ENCODE assay signal across 7 cellular contexts in the genomic region with DNA sequence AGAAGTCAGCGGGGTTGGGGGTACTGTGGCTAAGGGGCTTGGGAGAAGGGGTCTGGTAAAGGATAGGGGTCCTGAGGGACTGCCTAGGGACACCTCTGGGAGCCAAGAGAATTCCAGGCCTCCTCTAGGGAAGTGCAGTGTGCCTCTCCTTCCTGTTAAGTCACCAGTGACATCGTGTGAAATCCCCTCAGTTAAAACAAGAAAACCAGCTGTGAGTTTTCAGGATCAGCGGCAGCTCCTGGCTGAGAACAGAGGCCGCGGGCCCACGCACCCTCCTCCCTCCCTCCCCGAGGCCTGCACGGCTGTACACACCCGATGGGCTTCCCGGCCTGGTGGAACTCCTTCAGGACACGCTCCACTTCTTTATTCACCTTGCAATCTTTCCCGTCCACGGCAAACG.
DNase-seq lines count a peak whose midpoint lies in the region; ATAC-seq and TF ChIP-seq lines count a peak whose summit lies in the region.
"Not testable (repeated sequence)": the region's sequence is repeated elsewhere in the genome, so short reads cannot be mapped to it uniquely, and the experiment has no call there.

No MANE protein-coding gene starts in this region.

- not testable (repeated sequence) for TF ChIP-seq EP300 in esophagus muscularis mucosa (IDR thresholded peaks at IDR 0.05)

- not testable (repeated sequence) for H3K36me3 ChIP-seq in DND-41 (ENCODE audit: insufficient read depth, low read length); esophagus muscularis mucosa; spleen

- H3K4me2 ChIP-seq in DND-41 (ENCODE audit: insufficient read depth, low read length): not testable (repeated sequence)

- 0 out of 3 replicates have a peak, but pooled peaks have one; percentile 11 for ATAC-seq in DND-41 (ENCODE audit: insufficient read depth, low read depth)
- peak; percentile 36 for ATAC-seq in Right ventricle myocardium superior (ENCODE audit: poor library complexity)
- ATAC-seq in natural killer cell treated with Interleukin-12 subunit alpha and Interleukin-12 subunit beta and Interleukin-15 and Interleukin-18, amount 100 ng/mL, for 72 hours: not testable (repeated sequence)

- CTCF ChIA-PET in activated naive CD4-positive, alpha-beta T cell treated with anti-CD3 and anti-CD28 coated beads for 36 hours (lab: Charles Lee): not testable (repeated sequence)

- H3K27me3 Mint-ChIP-seq in activated naive CD4-positive, alpha-beta T cell treated with anti-CD3 and anti-CD28 coated beads for 36 hours (ENCODE audit: low read depth); natural killer cell treated with Interleukin-12 subunit alpha and Interleukin-12 subunit beta and Interleukin-15 and Interleukin-18, amount 100 ng/mL, for 72 hours: not testable (repeated sequence)

- H3K9me3 Mint-ChIP-seq in activated naive CD4-positive, alpha-beta T cell treated with anti-CD3 and anti-CD28 coated beads for 36 hours; natural killer cell treated with Interleukin-12 subunit alpha and Interleukin-12 subunit beta and Interleukin-15 and Interleukin-18, amount 100 ng/mL, for 72 hours: not testable (repeated sequence)

- H3K9ac ChIP-seq in DND-41 (ENCODE audit: low read depth, low read length): not testable (repeated sequence)

- not testable (repeated sequence) for H3K27me3 ChIP-seq in DND-41 (ENCODE audit: insufficient read depth, low read length, poor library complexity); esophagus muscularis mucosa; spleen (replicated peaks in 1 of 7)

- H3K27ac ChIP-seq in DND-41 (ENCODE audit: low read length): not testable (repeated sequence)
- H3K27ac ChIP-seq in esophagus muscularis mucosa (replicated peaks in 1 of 4) (peak overlapping the region in 3 of 4 donors; percentile 35 to 68 (median 68)), spleen (peak overlapping the region in 6 of 8 donors; percentile 64 to 84 (median 74))

- H3K79me2 ChIP-seq in DND-41 (ENCODE audit: insufficient read depth, low read length): not testable (repeated sequence)

- WGBS in esophagus muscularis mucosa: no CpG with 5 or more reads among the region's 14 CpGs
- 0 to 33% (median 20%) methylated on average over 1 to 6 of the region's 14 CpGs for WGBS in spleen, 5 donors

- not testable (repeated sequence) for H4K20me1 ChIP-seq in DND-41 (ENCODE audit: insufficient read depth, low read length)

- not testable (repeated sequence) for H3K36me3 Mint-ChIP-seq in activated naive CD4-positive, alpha-beta T cell treated with anti-CD3 and anti-CD28 coated beads for 36 hours (ENCODE audit: low read depth); natural killer cell treated with Interleukin-12 subunit alpha and Interleukin-12 subunit beta and Interleukin-15 and Interleukin-18, amount 100 ng/mL, for 72 hours

- intact Hi-C loops in activated naive CD4-positive, alpha-beta T cell treated with anti-CD3 and anti-CD28 coated beads for 36 hours (cut with micrococcal nuclease); esophagus muscularis mucosa (cut with DNase I); Right ventricle myocardium superior (cut with DNase I); spleen (cut with DNase I; ENCODE audit: low total_unique reads): not testable (repeated sequence)

- not testable (repeated sequence) for H3K4me3 Mint-ChIP-seq in activated naive CD4-positive, alpha-beta T cell treated with anti-CD3 and anti-CD28 coated beads for 36 hours; natural killer cell treated with Interleukin-12 subunit alpha and Interleukin-12 subunit beta and Interleukin-15 and Interleukin-18, amount 100 ng/mL, for 72 hours

- not testable (repeated sequence) for H3K9me3 ChIP-seq in DND-41 (ENCODE audit: insufficient read depth, low read length, severe bottlenecking); esophagus muscularis mucosa; spleen

- H3K27ac Mint-ChIP-seq in activated naive CD4-positive, alpha-beta T cell treated with anti-CD3 and anti-CD28 coated beads for 36 hours; natural killer cell treated with Interleukin-12 subunit alpha and Interleukin-12 subunit beta and Interleukin-15 and Interleukin-18, amount 100 ng/mL, for 72 hours: not testable (repeated sequence)

- TF ChIP-seq CTCF in DND-41 (IDR thresholded peaks at IDR 0.05; ENCODE audit: borderline replicate concordance, extremely low read depth, low read length, poor library complexity, severe bottlenecking); esophagus muscularis mucosa (IDR thresholded peaks at IDR 0.05); spleen (IDR thresholded peaks at IDR 0.05 in 8 of 11, conservative IDR thresholded peaks at IDR 0.05 in 3 of 11): not testable (repeated sequence)

- TF ChIP-seq POLR2A in esophagus muscularis mucosa (IDR thresholded peaks at IDR 0.05; ENCODE audit: low read depth); spleen (IDR thresholded peaks at IDR 0.05): not testable (repeated sequence)

- DNase-seq in DND-41; esophagus muscularis mucosa (ENCODE audit: extremely low spot score): not testable (repeated sequence)
- DNase-seq in activated naive CD4-positive, alpha-beta T cell treated with anti-CD3 and anti-CD28 coated beads for 36 hours: peak; percentile 12
- DNase-seq in Right ventricle myocardium superior: peak; percentile 42
- DNase-seq in left kidney (ENCODE audit: low read depth, low spot score): peak; percentile 34
- DNase-seq in natural killer cell treated with Interleukin-12 subunit alpha and Interleukin-12 subunit beta and Interleukin-15 and Interleukin-18, amount 100 ng/mL, for 72 hours (ENCODE audit: low spot score): peak; percentile 31
- peak; percentile 12 for DNase-seq in spleen

- not testable (repeated sequence) for H3K4me1 ChIP-seq in DND-41 (ENCODE audit: insufficient read depth, low read length); esophagus muscularis mucosa
- H3K4me1 ChIP-seq in spleen: peaks cover 0 to 19% (median 1%) of the 10 kb centered on the region in 6 donors

- not testable (repeated sequence) for H3K4me1 Mint-ChIP-seq in activated naive CD4-positive, alpha-beta T cell treated with anti-CD3 and anti-CD28 coated beads for 36 hours (ENCODE audit: low read depth); natural killer cell treated with Interleukin-12 subunit alpha and Interleukin-12 subunit beta and Interleukin-15 and Interleukin-18, amount 100 ng/mL, for 72 hours (ENCODE audit: low read depth in 2 of 2)

- not testable (repeated sequence) for H2AFZ ChIP-seq in DND-41 (ENCODE audit: low read depth, low read length)

- H3K4me3 ChIP-seq in DND-41 (ENCODE audit: low read depth in 1 of 2, low read length in 2 of 2); esophagus muscularis mucosa: not testable (repeated sequence)
- H3K4me3 ChIP-seq in spleen: peak overlapping the region in 1 of 8 donors; percentile 39
